In genomic region chr15:80118956-80119355, GRCh38 we compare ENCODE assay signal across 13 cellular contexts. TPM values are rescaled to one million over a fixed set of nuclear protein-coding genes. Genes with fewer than 3 reads are reported as not detected.
DNase-seq lines count a peak whose midpoint lies in the region; TF ChIP-seq lines count a peak whose summit lies in the region.
"Had no signal": no experiment of that assay in that cellular context is flagged by ENCODE, and none has a peak within 500 bp of the region (broad histone marks: within the 10 kb centered on the region; RNA-seq: fewer than 3 reads in every experiment).

No MANE protein-coding gene starts in this region.

- TF ChIP-seq CTCF in brain (conservative IDR thresholded peaks at IDR 0.05), result no peak
- no peak for TF ChIP-seq CTCF in glutamatergic neuron (IDR thresholded peaks at IDR 0.05; ENCODE audit: partially characterized antibody, unreplicated experiment)
- no peak for TF ChIP-seq CTCF in HFFc6 (IDR thresholded peaks at IDR 0.05)

- no peaks in the 10 kb centered on the region for H3K27me3 Mint-ChIP-seq in activated CD4-positive, alpha-beta T cell treated with anti-CD3 and anti-CD28 coated beads, Interleukin-2, amount 10 ng/mL, durations not matched to agents 7 days and 5 days
- peaks cover 4% of the 10 kb centered on the region for H3K27me3 Mint-ChIP-seq in brain
- no peaks in the 10 kb centered on the region for H3K27me3 Mint-ChIP-seq in glutamatergic neuron (ENCODE audit: unreplicated experiment)
- no peaks in the 10 kb centered on the region for H3K27me3 Mint-ChIP-seq in HFFc6 (ENCODE audit: insufficient read depth)
- H3K27me3 Mint-ChIP-seq: B cell; CD4-positive, alpha-beta T cell had no signal

- H3K4me3 Mint-ChIP-seq in activated CD4-positive, alpha-beta T cell treated with anti-CD3 and anti-CD28 coated beads, Interleukin-2, amount 10 ng/mL, durations not matched to agents 7 days and 5 days, result no peak overlapping the region
- H3K4me3 Mint-ChIP-seq in brain (peak overlapping the region in 1 of 5 experiments; percentile 71), glutamatergic neuron (ENCODE audit: unreplicated experiment) (peak overlapping the region; percentile 12), HFFc6 (no peak overlapping the region)
- H3K4me3 Mint-ChIP-seq: B cell; CD4-positive, alpha-beta T cell had no signal

- CTCF ChIA-PET in activated CD4-positive, alpha-beta T cell treated with anti-CD3 and anti-CD28 coated beads, Interleukin-2, amount 10 ng/mL, durations not matched to agents 7 days and 5 days (lab: Charles Lee), result no interaction called here

- H3K9me3 Mint-ChIP-seq in activated CD4-positive, alpha-beta T cell treated with anti-CD3 and anti-CD28 coated beads, Interleukin-2, amount 10 ng/mL, durations not matched to agents 7 days and 5 days, result no peaks in the 10 kb centered on the region
- peaks cover 0 to 6% (median 0%) of the 10 kb centered on the region in 5 experiments for H3K9me3 Mint-ChIP-seq in brain
- no peaks in the 10 kb centered on the region for H3K9me3 Mint-ChIP-seq in glutamatergic neuron (ENCODE audit: unreplicated experiment)
- no peaks in the 10 kb centered on the region for H3K9me3 Mint-ChIP-seq in HFFc6
- H3K9me3 Mint-ChIP-seq: CD4-positive, alpha-beta T cell had no signal

- H3K4me1 Mint-ChIP-seq in activated CD4-positive, alpha-beta T cell treated with anti-CD3 and anti-CD28 coated beads, Interleukin-2, amount 10 ng/mL, durations not matched to agents 7 days and 5 days, result no peaks in the 10 kb centered on the region
- peaks cover 46% of the 10 kb centered on the region for H3K4me1 Mint-ChIP-seq in brain
- peaks cover 49% of the 10 kb centered on the region for H3K4me1 Mint-ChIP-seq in glutamatergic neuron (ENCODE audit: low read depth, unreplicated experiment)
- H3K4me1 Mint-ChIP-seq in HFFc6 (ENCODE audit: low read depth), result peaks cover 28% of the 10 kb centered on the region

- no peak for DNase-seq in activated CD4-positive, alpha-beta T cell treated with anti-CD3 and anti-CD28 coated beads, Interleukin-2, amount 10 ng/mL, durations not matched to agents 7 days and 5 days
- no peak for DNase-seq in activated CD4-positive, alpha-beta T cell treated with anti-CD3 and anti-CD28 coated beads for 1 hour
- DNase-seq in NCI-H2171 (lab: John Stamatoyannopoulos, UW) (peak; percentile 44), glutamatergic neuron (no peak), COLO668 (lab: John Stamatoyannopoulos, UW; ENCODE audit: unreplicated experiment) (no peak), NOMO-1 treated with DMSO at 0.1 percent for 48 hours (lab: John Stamatoyannopoulos, UW; ENCODE audit: unreplicated experiment) (no peak), HFFc6 (no peak)
- DNase-seq: CD4-positive, alpha-beta T cell; COR-L47; DMS53; HCEC 1CT had no signal

- H3K36me3 Mint-ChIP-seq in activated CD4-positive, alpha-beta T cell treated with anti-CD3 and anti-CD28 coated beads, Interleukin-2, amount 10 ng/mL, durations not matched to agents 7 days and 5 days (ENCODE audit: low read depth), result peaks cover 12% of the 10 kb centered on the region
- peaks cover 38% of the 10 kb centered on the region for H3K36me3 Mint-ChIP-seq in brain
- H3K36me3 Mint-ChIP-seq in glutamatergic neuron (ENCODE audit: unreplicated experiment), result no peaks in the 10 kb centered on the region
- H3K36me3 Mint-ChIP-seq in HFFc6 (ENCODE audit: low read depth), result peaks cover 16% of the 10 kb centered on the region

- POLR2A ChIA-PET in activated CD4-positive, alpha-beta T cell treated with anti-CD3 and anti-CD28 coated beads, Interleukin-2, amount 10 ng/mL, durations not matched to agents 7 days and 5 days (lab: Charles Lee), result no interaction called here

- H3K27ac Mint-ChIP-seq in activated CD4-positive, alpha-beta T cell treated with anti-CD3 and anti-CD28 coated beads, Interleukin-2, amount 10 ng/mL, durations not matched to agents 7 days and 5 days, result peak overlapping the region; percentile 36
- H3K27ac Mint-ChIP-seq in brain (peak overlapping the region in 3 of 5 experiments; percentile 21 to 92 (median 58)), glutamatergic neuron (ENCODE audit: unreplicated experiment) (peak overlapping the region; percentile 96), HFFc6 (no peak overlapping the region)
- H3K27ac Mint-ChIP-seq: B cell; CD4-positive, alpha-beta T cell had no signal

RNA-seq across cellular contexts. Expression of gene FAH, which starts 33.8 kb away (rescaled TPM):
- total RNA-seq in activated CD4-positive, alpha-beta T cell treated with anti-CD3 and anti-CD28 coated beads, Interleukin-2, amount 10 ng/mL, durations not matched to agents 7 days and 5 days, result 10 to 100 TPM; 19.7 to 23.3 TPM
- polyA plus RNA-seq in brain (ENCODE audit: insufficient read depth, low read depth, low replicate concordance), result 5.0 TPM
- 3.7 TPM for total RNA-seq in glutamatergic neuron (ENCODE audit: unreplicated experiment)
- total RNA-seq in HFFc6 (2021; fragmentation: NEBNext Ultra II Directional; extraction: Animal tissue kit (Norgen Biotek cat#: 25700)), result 10 to 100 TPM; 51.1 to 75.4 (median 61.1) TPM

RNA-seq across cellular contexts. Expression of gene ZFAND6, which starts 59.5 kb away (rescaled TPM):
- total RNA-seq in activated CD4-positive, alpha-beta T cell treated with anti-CD3 and anti-CD28 coated beads, Interleukin-2, amount 10 ng/mL, durations not matched to agents 7 days and 5 days, result 10 to 100 TPM; 49.3 to 56.4 TPM
- 33.3 TPM for polyA plus RNA-seq in brain (ENCODE audit: insufficient read depth, low read depth, low replicate concordance)
- 80.1 TPM for total RNA-seq in glutamatergic neuron (ENCODE audit: unreplicated experiment)
- total RNA-seq in HFFc6 (2021; fragmentation: NEBNext Ultra II Directional; extraction: Animal tissue kit (Norgen Biotek cat#: 25700)), result 10 to 100 TPM; 49.0 to 62.6 (median 57.6) TPM
